ENCODE assay signal across 38 cellular contexts in genomic region chr9:105625088-105625487, GRCh38. TPM values are rescaled to one million over a fixed set of nuclear protein-coding genes. Genes with fewer than 3 reads are reported as not detected.
DNase-seq lines count a peak whose midpoint lies in the region; ATAC-seq, FAIRE-seq and TF ChIP-seq lines count a peak whose summit lies in the region.
"Had no signal": no experiment of that assay in that cellular context is flagged by ENCODE, and none has a peak within 500 bp of the region (broad histone marks: within the 10 kb centered on the region; RNA-seq: fewer than 3 reads in every experiment).

No MANE protein-coding gene starts in this region.

- no peaks in the 10 kb centered on the region for H3K9me3 ChIP-seq in HepG2 (ENCODE audit: low read length)
- H3K9me3 ChIP-seq in right lobe of liver, result no peaks in the 10 kb centered on the region
- H3K9me3 ChIP-seq in A549, result no peaks in the 10 kb centered on the region
- no peaks in the 10 kb centered on the region for H3K9me3 ChIP-seq in IMR-90 (ENCODE audit: control insufficient read depth, insufficient read depth, low read length)
- no peaks in the 10 kb centered on the region for H3K9me3 ChIP-seq in K562 (replicated peaks; ENCODE audit: control insufficient read depth, insufficient read depth, low read depth, low read length)
- no peaks in the 10 kb centered on the region for H3K9me3 ChIP-seq in right atrium auricular region
- H3K9me3 ChIP-seq: BE2C, BLaER1, Caco-2 had no signal

- no peaks in the 10 kb centered on the region for H3K79me1 ChIP-seq in IMR-90 (ENCODE audit: low read depth in 1 of 2, low read length in 2 of 2)

- FAIRE-seq in HepG2 (lab: Jason Lieb, UNC) (no peak), A549 (lab: Jason Lieb, UNC) (no peak), K562 (lab: Jason Lieb, UNC) (no peak)
- FAIRE-seq: A204.1, D721Med had no signal

- no peak overlapping the region for H2AK5ac ChIP-seq in IMR-90 (ENCODE audit: low read depth, low read length)

- H4K91ac ChIP-seq in IMR-90 (ENCODE audit: insufficient read depth, low read depth, low read length), result no peak overlapping the region

- H3K4me3 ChIP-seq in HepG2 (replicated peaks in 1 of 3; ENCODE audit: insufficient read depth in 1 of 3, low read depth in 2 of 3, low read length in 3 of 3) (no peak overlapping the region), right lobe of liver (no peak overlapping the region), A549 (no peak overlapping the region), IMR-90 (ENCODE audit: insufficient read depth, low read depth, low read length) (no peak overlapping the region), K562 (no peak overlapping the region), right atrium auricular region (no peak overlapping the region)
- H3K4me3 ChIP-seq: BLaER1; BLaER1 treated with 17β-estradiol and CSF1 and Interleukin-3, amounts not matched to agents 10 nM and 100 nM had no signal

- H3K27me3 ChIP-seq in HepG2 (ENCODE audit: control insufficient read depth in 1 of 2, insufficient read depth in 2 of 2, low read length in 2 of 2), result no peaks in the 10 kb centered on the region
- H3K27me3 ChIP-seq in right lobe of liver, result no peaks in the 10 kb centered on the region
- no peaks in the 10 kb centered on the region for H3K27me3 ChIP-seq in IMR-90 (ENCODE audit: control insufficient read depth, insufficient read depth, low read length)
- no peaks in the 10 kb centered on the region for H3K27me3 ChIP-seq in K562 (ENCODE audit: control insufficient read depth in 2 of 2, insufficient read depth in 2 of 2, low read length in 2 of 2)
- no peaks in the 10 kb centered on the region for H3K27me3 ChIP-seq in right atrium auricular region
- H3K27me3 ChIP-seq: BE2C; BLaER1; BLaER1 treated with 17β-estradiol and CSF1 and Interleukin-3, amounts not matched to agents 10 nM and 100 nM had no signal

- no peaks in the 10 kb centered on the region for H3K9me1 ChIP-seq in IMR-90 (ENCODE audit: insufficient read depth, low read length)
- no peaks in the 10 kb centered on the region for H3K9me1 ChIP-seq in K562 (ENCODE audit: control insufficient read depth, insufficient read depth, low read length)

- no peak overlapping the region for H3K14ac ChIP-seq in IMR-90 (replicated peaks; ENCODE audit: low read depth, low read length)

- TF ChIP-seq POLR2A in HepG2 (IDR thresholded peaks at IDR 0.05; ENCODE audit: insufficient read depth in 1 of 2, low read depth in 2 of 2, low read length in 2 of 2), result no peak
- no peak for TF ChIP-seq POLR2A in right lobe of liver (IDR thresholded peaks at IDR 0.05)
- no peak for TF ChIP-seq POLR2A in A549 (IDR thresholded peaks at IDR 0.05; ENCODE audit: low read length)
- no peak for TF ChIP-seq POLR2A in IMR-90 (IDR thresholded peaks at IDR 0.05; ENCODE audit: low read depth, low read length)
- TF ChIP-seq POLR2A in K562 (conservative IDR thresholded peaks at IDR 0.05), result no peak

- H3K79me2 ChIP-seq in HepG2 (ENCODE audit: insufficient read depth, low read length) (no peaks in the 10 kb centered on the region), K562 (ENCODE audit: control insufficient read depth, insufficient read depth, low read length) (no peaks in the 10 kb centered on the region)

- no peak overlapping the region for H2BK120ac ChIP-seq in IMR-90 (ENCODE audit: low read depth, low read length)

- H3K4ac ChIP-seq in IMR-90 (ENCODE audit: low read depth, low read length), result no peak overlapping the region

- no peak overlapping the region for H3K27ac ChIP-seq in HepG2 (ENCODE audit: extremely low read length, insufficient read depth, low read length)
- no peak overlapping the region for H3K27ac ChIP-seq in right lobe of liver
- no peak overlapping the region for H3K27ac ChIP-seq in A549
- no peak overlapping the region for H3K27ac ChIP-seq in IMR-90 (ENCODE audit: insufficient read depth, low read length)
- H3K27ac ChIP-seq in K562 (ENCODE audit: extremely low read depth, low read depth, low read length), result no peak overlapping the region
- H3K27ac ChIP-seq in right atrium auricular region, result no peak overlapping the region
- H3K27ac ChIP-seq: 22Rv1; BLaER1; BLaER1 treated with 17β-estradiol and CSF1 and Interleukin-3, amounts not matched to agents 10 nM and 100 nM; C4-2B had no signal

- CTCF ChIA-PET in HepG2 (lab: Yijun Ruan, JAX; ENCODE audit: low intra/inter-chr PET ratio, low total read pairs), result no interaction called here
- CTCF ChIA-PET in A549 (lab: Yijun Ruan, JAX), result interaction anchor here (0.6 to 1.3 kb wide), 4 partner anchors 17 to 1464 kb away, joined by 3 read pairs; no protein-coding TSS in a partner anchor
- CTCF ChIA-PET in IMR-90 (lab: Yijun Ruan, JAX), result interaction anchor here (0.7 to 1.0 kb wide), 3 partner anchors 13 to 929 kb away, joined by 3 to 5 read pairs (median 5); no protein-coding TSS in a partner anchor
- CTCF ChIA-PET in K562 (lab: Yijun Ruan, JAX; ENCODE audit: low intra/inter-chr PET ratio), result no interaction called here

- no peak for ATAC-seq in HepG2
- ATAC-seq in right lobe of liver, result no peak
- no peak for ATAC-seq in A549
- no peak for ATAC-seq in IMR-90 (ENCODE audit: low read depth)
- no peak for ATAC-seq in K562
- no peak for ATAC-seq in SK-N-SH treated with all-trans-retinoic acid at 6 μM for 48 hours
- ATAC-seq: CD8-positive, alpha-beta T cell had no signal

- no peak overlapping the region for H2AK9ac ChIP-seq in IMR-90 (replicated peaks; ENCODE audit: low read depth, low read length, poor library complexity)

- intact Hi-C loops in HepG2 (cut with micrococcal nuclease; ENCODE audit: unreplicated experiment) (no loop called here), right lobe of liver (cut with DNase I) (no loop called here), IMR-90 (cut with micrococcal nuclease) (no loop called here), K562 (cut with micrococcal nuclease) (no loop called here)

- DNase-seq in HepG2 (ENCODE audit: low spot score) (no peak), right lobe of liver (no peak), A549 (ENCODE audit: low read depth in 1 of 2, low spot score in 1 of 2) (no peak), IMR-90 (no peak), K562 (ENCODE audit: extremely low read depth in 1 of 4, low spot score in 3 of 4) (no peak), right atrium auricular region (ENCODE audit: low spot score) (no peak)
- DNase-seq in stimulated activated CD4-positive, alpha-beta T cell treated with anti-CD3 and anti-CD28 coated beads, Interleukin-15, amount 100 ng/mL, for 24 hours, result no peak
- DNase-seq: 8988T; ACHN; AML-193; BE2C; C1 segment of cervical spinal cord; Caco-2; Calu3; CD4-positive, alpha-beta memory T cell; CD4-positive, alpha-beta T cell; CD4-positive, CD25-positive, alpha-beta regulatory T cell; CD8-positive, alpha-beta memory T cell; CD8-positive, alpha-beta T cell; COR-L47; DMS 273 treated with DMSO at 0.1 percent for 48 hours; DMS153; DMS53; DMS79; DMS79 treated with DMSO at 0.1 percent for 48 hours; DND-41; EL had no signal

- in situ Hi-C loops in HepG2 (cut with HindIII; ENCODE audit: extremely low pct_ligation_motif_present, low pct_unique_long_range_greater_than_20kb), result no loop called here
- in situ Hi-C loops in IMR-90 (cut with MboI; ENCODE audit: low sequenced_read_pairs), result no loop called here
- in situ Hi-C loops in K562 (cut with MboI), result no loop called here

- no peak overlapping the region for H2AFZ ChIP-seq in HepG2 (ENCODE audit: low read length)
- no peak overlapping the region for H2AFZ ChIP-seq in IMR-90 (replicated peaks; ENCODE audit: low read length, poor library complexity)
- H2AFZ ChIP-seq in K562 (ENCODE audit: low read depth, low read length), result no peak overlapping the region

- TF ChIP-seq CTCF in HepG2 (CRISPR knock-in tag; IDR thresholded peaks at IDR 0.05) (no peak), right lobe of liver (IDR thresholded peaks at IDR 0.05) (no peak), A549 (IDR thresholded peaks at IDR 0.05) (no peak), IMR-90 (conservative IDR thresholded peaks at IDR 0.05; ENCODE audit: low read depth, low read length) (no peak), K562 (IDR thresholded peaks at IDR 0.05 in 2 of 3, conservative IDR thresholded peaks at IDR 0.05 in 1 of 3; ENCODE audit: insufficient read depth in 2 of 3, low read depth in 1 of 3, low read length in 3 of 3) (no peak), right atrium auricular region (IDR thresholded peaks at IDR 0.05) (no peak)

- no peaks in the 10 kb centered on the region for H3K4me1 ChIP-seq in HepG2 (ENCODE audit: insufficient read depth, low read length)
- H3K4me1 ChIP-seq in right lobe of liver, result peaks cover 0 to 5% (median 0%) of the 10 kb centered on the region in 4 donors
- no peaks in the 10 kb centered on the region for H3K4me1 ChIP-seq in A549
- no peaks in the 10 kb centered on the region for H3K4me1 ChIP-seq in IMR-90 (ENCODE audit: control insufficient read depth, insufficient read depth, low read length)
- H3K4me1 ChIP-seq in K562 (replicated peaks in 1 of 2; ENCODE audit: control insufficient read depth in 2 of 2, insufficient read depth in 2 of 2, low read length in 2 of 2), result no peaks in the 10 kb centered on the region
- H3K4me1 ChIP-seq in right atrium auricular region, result no peaks in the 10 kb centered on the region
- H3K4me1 ChIP-seq: BE2C; BLaER1; BLaER1 treated with 17β-estradiol and CSF1 and Interleukin-3, amounts not matched to agents 10 nM and 100 nM; Caco-2 had no signal

- H2BK5ac ChIP-seq in IMR-90 (ENCODE audit: low read depth, low read length, poor library complexity, severe bottlenecking), result no peak overlapping the region

- H3K23ac ChIP-seq in IMR-90 (ENCODE audit: low read depth, low read length), result no peak overlapping the region

- no peak overlapping the region for H2BK20ac ChIP-seq in IMR-90 (ENCODE audit: low read depth, low read length)

- no peak overlapping the region for H3K18ac ChIP-seq in IMR-90 (ENCODE audit: low read depth, low read length)

- no TSS peak for BruUV-seq in HepG2 (replicated peaks; lab: Mats Ljungman, UMichigan)
- BruUV-seq in IMR-90 (replicated peaks; lab: Mats Ljungman, UMichigan), result no TSS peak
- BruUV-seq in K562 (replicated peaks; lab: Mats Ljungman, UMichigan), result no TSS peak

- H3K9ac ChIP-seq in HepG2 (ENCODE audit: insufficient read depth, low read depth, low read length) (no peak overlapping the region), IMR-90 (ENCODE audit: low read depth, low read length) (no peak overlapping the region), K562 (ENCODE audit: insufficient read depth in 1 of 2, low read depth in 2 of 2, low read length in 2 of 2) (no peak overlapping the region)
- H3K9ac ChIP-seq: BLaER1; BLaER1 treated with 17β-estradiol and CSF1 and Interleukin-3, amounts not matched to agents 10 nM and 100 nM had no signal

- H4K5ac ChIP-seq in IMR-90 (ENCODE audit: low read depth, low read length), result no peak overlapping the region

- TF ChIP-seq EP300 in HepG2 (IDR thresholded peaks at IDR 0.05; ENCODE audit: low read depth in 2 of 2, low read length in 2 of 2) (no peak), HepG2 (CRISPR knock-in tag; IDR thresholded peaks at IDR 0.05; ENCODE audit: borderline replicate concordance) (no peak), A549 (IDR thresholded peaks at IDR 0.05) (no peak), K562 (IDR thresholded peaks at IDR 0.05; ENCODE audit: low read length) (no peak)

- H3K36me3 ChIP-seq in HepG2 (replicated peaks in 1 of 2; ENCODE audit: control insufficient read depth in 1 of 2, insufficient read depth in 2 of 2, low read length in 2 of 2), result no peaks in the 10 kb centered on the region
- H3K36me3 ChIP-seq in right lobe of liver, result no peaks in the 10 kb centered on the region
- no peaks in the 10 kb centered on the region; the same call in 1 of the 2 replicates for H3K36me3 ChIP-seq in IMR-90 (ENCODE audit: control insufficient read depth, insufficient read depth, low read length)
- no peaks in the 10 kb centered on the region for H3K36me3 ChIP-seq in K562 (ENCODE audit: control insufficient read depth, insufficient read depth, low read length)
- no peaks in the 10 kb centered on the region for H3K36me3 ChIP-seq in right atrium auricular region
- H3K36me3 ChIP-seq: BE2C had no signal

- POLR2A ChIA-PET in HepG2 (lab: Yijun Ruan, JAX), result no interaction called here
- POLR2A ChIA-PET in A549 (lab: Yijun Ruan, JAX), result no interaction called here
- POLR2A ChIA-PET in IMR-90 (lab: Charles Lee; ENCODE audit: unreplicated experiment), result no interaction called here
- POLR2A ChIA-PET in K562 (lab: Yijun Ruan, JAX), result no interaction called here

- H4K8ac ChIP-seq in IMR-90 (ENCODE audit: low read depth in 2 of 2, low read length in 2 of 2), result no peak overlapping the region

- no peak overlapping the region for H2BK15ac ChIP-seq in IMR-90 (ENCODE audit: low read depth, low read length)

- H3K56ac ChIP-seq in IMR-90 (ENCODE audit: extremely low read depth, insufficient read depth, low read length), result no peak overlapping the region

- H3K4me2 ChIP-seq in HepG2 (ENCODE audit: low read depth, low read length) (no peak overlapping the region), A549 (no peak overlapping the region), IMR-90 (ENCODE audit: low read depth, low read length) (no peak overlapping the region), K562 (ENCODE audit: insufficient read depth, low read length) (no peak overlapping the region)
- H3K4me2 ChIP-seq: BLaER1; BLaER1 treated with 17β-estradiol and CSF1 and Interleukin-3, amounts not matched to agents 10 nM and 100 nM had no signal

- TF ChIP-seq RAD21 in HepG2 (CRISPR knock-in tag; IDR thresholded peaks at IDR 0.05) (no peak), A549 (conservative IDR thresholded peaks at IDR 0.05 in 1 of 2, IDR thresholded peaks at IDR 0.05 in 1 of 2) (no peak), IMR-90 (IDR thresholded peaks at IDR 0.05; ENCODE audit: low read length) (no peak), K562 (CRISPR knock-in tag; conservative IDR thresholded peaks at IDR 0.05 in 1 of 2, IDR thresholded peaks at IDR 0.05 in 1 of 2) (no peak)

- H4K20me1 ChIP-seq in HepG2 (ENCODE audit: insufficient read depth, low read length) (no peaks in the 10 kb centered on the region), IMR-90 (ENCODE audit: insufficient read depth, low read length) (no peaks in the 10 kb centered on the region), K562 (replicated peaks; ENCODE audit: control insufficient read depth, insufficient read depth, low read length) (no peaks in the 10 kb centered on the region)
- H4K20me1 ChIP-seq: BLaER1; BLaER1 treated with 17β-estradiol and CSF1 and Interleukin-3, amounts not matched to agents 10 nM and 100 nM had no signal

- dilution Hi-C loops in IMR-90 (cut with HindIII; ENCODE audit: low sequenced_read_pairs, unreplicated experiment), result no loop called here

- 50% methylated on average over 1 of the region's 1 CpG for WGBS in HepG2 (ENCODE audit: low lambda C conversion rate)
- 69% methylated on average over 1 of the region's 1 CpG for WGBS in right lobe of liver (ENCODE audit: insufficient coverage, low coverage, low lambda C conversion rate, missing lambda C conversion rate)
- WGBS in A549 (ENCODE audit: missing lambda C conversion rate), result 16% methylated on average over 1 of the region's 1 CpG
- WGBS in IMR-90 (ENCODE audit: extremely low coverage in 2 of 2, insufficient read length in 1 of 2), 2 experiments, result 100% methylated on average over 1 of the region's 1 CpG; no CpG with 5 or more reads in 1 of the 2 experiments
- WGBS in K562 (ENCODE audit: insufficient coverage, low coverage, missing lambda C conversion rate), result 0% methylated on average over 1 of the region's 1 CpG

RNA-seq across cellular contexts. Expression of gene TAL2, which starts 37.2 kb away (rescaled TPM):
- not detected in 2 replicates for total RNA-seq in HepG2 (2016; rRNA removed; fragmentation: Illumina TruSeq; extraction: Trizol)
- total RNA-seq in HepG2 (2016; cell fraction: cytosol; rRNA removed; fragmentation: Illumina TruSeq; extraction: Trizol; ENCODE audit: low read depth), result not detected in 2 replicates
- not detected in 2 replicates for total RNA-seq in HepG2 (2016; cell fraction: insoluble cytoplasmic fraction; rRNA removed; fragmentation: Illumina TruSeq; extraction: Trizol)
- not detected in 2 replicates for total RNA-seq in HepG2 (2016; cell fraction: membrane; rRNA removed; fragmentation: Illumina TruSeq; extraction: Trizol)
- total RNA-seq in HepG2 (2016; cell fraction: nucleus; rRNA removed; fragmentation: Illumina TruSeq; extraction: Trizol), result not detected in 2 replicates
- 0.22 TPM in 1 of 2 replicates, not detected in the other for polyA plus RNA-seq in HepG2 (2011; rRNA removed)
- polyA plus RNA-seq in HepG2 (2011; cell fraction: cytosol; rRNA removed), result not detected in 2 replicates
- polyA plus RNA-seq in HepG2 (2011; cell fraction: nucleus; rRNA removed), result 0.26 TPM in 1 of 2 replicates, not detected in the other
- not detected in 2 replicates for polyA plus RNA-seq in HepG2 (2012)
- polyA plus RNA-seq in HepG2 (2016; cell fraction: cytosol; fragmentation: Illumina TruSeq; extraction: Trizol; ENCODE audit: low read depth), result not detected in 2 replicates
- not detected in 2 replicates for polyA plus RNA-seq in HepG2 (2016; cell fraction: insoluble cytoplasmic fraction; fragmentation: Illumina TruSeq; extraction: Trizol; ENCODE audit: low read depth)
- not detected in 2 replicates for polyA plus RNA-seq in HepG2 (2016; cell fraction: membrane; fragmentation: Illumina TruSeq; extraction: Trizol; ENCODE audit: low read depth)
- not detected in 2 replicates for polyA plus RNA-seq in HepG2 (2016; cell fraction: nucleus; fragmentation: Illumina TruSeq; extraction: Trizol; ENCODE audit: insufficient read depth, low read depth)
- not detected in 2 replicates for polyA minus RNA-seq in HepG2 (2011; rRNA and poly(A)+ RNA removed; ENCODE audit: low replicate concordance)
- not detected in 2 replicates for polyA minus RNA-seq in HepG2 (2011; cell fraction: cytosol; rRNA and poly(A)+ RNA removed)
- not detected in 2 replicates for polyA minus RNA-seq in HepG2 (2011; cell fraction: nucleus; rRNA and poly(A)+ RNA removed)
- total RNA-seq in right lobe of liver, result under 1 TPM in 2 of 6 experiments, not detected in 4; 0.49 to 0.56 TPM
- polyA plus RNA-seq in A549 (2011; rRNA removed), result 0.13 and 0.22 TPM in 2 replicates
- polyA plus RNA-seq in A549 (2012; cell fraction: cytosol; rRNA removed), result 0.12 and 0.21 TPM in 2 replicates
- polyA plus RNA-seq in A549 (2012; cell fraction: nucleus; rRNA removed), result 0.12 TPM in 1 of 2 replicates, not detected in the other
- 0.15 to 0.33 TPM (median 0.16 TPM) in 3 replicates for polyA plus RNA-seq in A549 (2017; fragmentation: RNase III; extraction: RNeasy Plus Mini Kit Qiagen cat#74134 plus additional on column Dnase treatment)
- polyA minus RNA-seq in A549 (2011; rRNA and poly(A)+ RNA removed), result not detected in 2 replicates
- not detected in 2 replicates for total RNA-seq in IMR-90 (2012; rRNA removed)
- 0.26 TPM in 1 of 2 replicates, not detected in the other for polyA plus RNA-seq in IMR-90 (2012; rRNA removed)
- polyA plus RNA-seq in IMR-90 (2012; cell fraction: cytosol; rRNA removed), result not detected in 2 replicates
- 0.26 and 0.49 TPM in 2 replicates for polyA plus RNA-seq in IMR-90 (2012; cell fraction: nucleus; rRNA removed; ENCODE audit: low replicate concordance)
- 1.8 and 2.1 TPM in 2 replicates for total RNA-seq in K562 (2011; cell fraction: chromatin; rRNA removed; ENCODE audit: low replicate concordance)
- 0.92 and 1.0 TPM in 2 replicates for total RNA-seq in K562 (2011; cell fraction: nucleolus; rRNA removed)
- total RNA-seq in K562 (2011; cell fraction: nucleoplasm; rRNA removed), result 0.95 and 1.1 TPM in 2 replicates
- not detected in 2 replicates for total RNA-seq in K562 (2014; rRNA removed)
- 0.86 and 1.7 TPM in 2 replicates for total RNA-seq in K562 (2014; rRNA removed; fragmentation: Illumina TruSeq; extraction: Trizol)
- 0.25 TPM in 1 of 2 replicates, not detected in the other for total RNA-seq in K562 (2015; rRNA removed; fragmentation: Illumina TruSeq; extraction: Trizol)
- 0.51 and 0.89 TPM in 2 replicates for total RNA-seq in K562 (2021)
- polyA plus RNA-seq in K562 (2011; rRNA removed), result 1.2 and 1.5 TPM in 2 replicates
- 0.77 and 1.6 TPM in 2 replicates for polyA plus RNA-seq in K562 (2011; cell fraction: cytosol; rRNA removed)
- polyA plus RNA-seq in K562 (2011; cell fraction: nucleus; rRNA removed), result 0.48 and 1.4 TPM in 2 replicates
- 0.82 and 1.0 TPM in 2 replicates for polyA plus RNA-seq in K562 (2012)
- polyA plus RNA-seq in K562 (2014; fragmentation: Illumina TruSeq; extraction: Trizol), result 0.74 and 0.94 TPM in 2 replicates
- 1 to 10 TPM; 2.9 to 3.7 TPM for polyA plus RNA-seq in K562 (2014; fragmentation: Nextera tagmentation; extraction: Ambion mirVana)
- 0.21 and 0.47 TPM in 2 replicates for polyA plus RNA-seq in K562 (2014; rRNA removed)
- 0.81 and 1.4 TPM in 2 replicates for polyA minus RNA-seq in K562 (2011; rRNA and poly(A)+ RNA removed)
- not detected in 2 replicates for polyA minus RNA-seq in K562 (2011; cell fraction: cytosol; rRNA and poly(A)+ RNA removed)
- not detected in 2 replicates for polyA minus RNA-seq in K562 (2011; cell fraction: nucleus; rRNA and poly(A)+ RNA removed)
- total RNA-seq in right atrium auricular region, result not detected
- total RNA-seq: A172; A673; Calu3; CD4-positive, alpha-beta memory T cell; CD4-positive, alpha-beta T cell; CD4-positive, CD25-positive, alpha-beta regulatory T cell; CD8-positive, alpha-beta T cell had no signal
- polyA plus RNA-seq: AG04450; CD14-positive monocyte; CD4-positive, alpha-beta memory T cell; CD4-positive, CD25-positive, alpha-beta regulatory T cell; CD8-positive, alpha-beta memory T cell had no signal

Comparison
In these comparisons a context has a peak if more than half of its experiments do, and no peak if none do; other contexts are left out.
1. CTCF ChIA-PET loops: an anchor here in A549 (0.6 to 1.3 kb wide) and IMR-90 (0.7 to 1.0 kb wide); none called in HepG2 and K562.
2. Of the 241 proteins assayed by ChIP-seq in both HepG2 and K562: peak only in HepG2: MAFF; only in K562: MAFG; in both: none; in neither: 238; mixed calls (peak in some experiments, not most) for 1.